ENCODE assay signal across 8 cellular contexts in genomic region chr3:48716508-48716981, GRCh38. TPM values are rescaled to one million over a fixed set of nuclear protein-coding genes. Genes with fewer than 3 reads are reported as not detected.
DNase-seq lines count a peak whose midpoint lies in the region; ATAC-seq, FAIRE-seq and TF ChIP-seq lines count a peak whose summit lies in the region.

No MANE protein-coding gene starts in this region.

- H2AFZ ChIP-seq in keratinocyte (ENCODE audit: control insufficient read depth, low read length) = peak overlapping the region; percentile 29

- H3K79me2 ChIP-seq in keratinocyte (ENCODE audit: control insufficient read depth, insufficient read depth, low read length) = peaks cover 52% of the 10 kb centered on the region

- H3K36me3 ChIP-seq in NT2/D1 (ENCODE audit: insufficient read depth, insufficient read length, low read length) = peaks cover 31% of the 10 kb centered on the region
- peaks cover 4 to 15% of the 10 kb centered on the region in 2 experiments for H3K36me3 ChIP-seq in keratinocyte (ENCODE audit: control insufficient read depth in 2 of 2, extremely low read depth in 1 of 2, insufficient read depth in 2 of 2, low read length in 2 of 2)

- ATAC-seq in activated naive CD8-positive, alpha-beta T cell treated with anti-CD3 and anti-CD28 coated beads, Interleukin-2, amount 50 U/mL, for 24 hours = no peak
- ATAC-seq in HG03354 (IDR thresholded peaks at IDR 0.05; ENCODE audit: poor library complexity, severe bottlenecking, unreplicated experiment) (no peak), HG03342 (IDR thresholded peaks at IDR 0.05; ENCODE audit: unreplicated experiment) (no peak)

- H3K9me3 ChIP-seq in NT2/D1 (ENCODE audit: insufficient read depth, low read length) (no peaks in the 10 kb centered on the region), keratinocyte (ENCODE audit: control insufficient read depth, low read depth, low read length) (no peaks in the 10 kb centered on the region)

- H3K27me3 ChIP-seq in NT2/D1 (ENCODE audit: insufficient read depth, insufficient read length) (no peaks in the 10 kb centered on the region), keratinocyte (ENCODE audit: control insufficient read depth, extremely low read depth, insufficient read depth, low read length) (no peaks in the 10 kb centered on the region)

- peaks cover 2% of the 10 kb centered on the region for H3K9me1 ChIP-seq in keratinocyte (ENCODE audit: control insufficient read depth, extremely low read depth, insufficient read depth, low read length)

- peaks cover 4% of the 10 kb centered on the region for H3K27me3 Mint-ChIP-seq in activated naive CD8-positive, alpha-beta T cell treated with anti-CD3 and anti-CD28 coated beads, Interleukin-2, amount 50 U/mL, for 24 hours

- DNase-seq in ELR (ENCODE audit: low read depth) (peak; percentile 43), NT2/D1 (ENCODE audit: low read depth, low spot score) (no peak), keratinocyte (ENCODE audit: low read depth, low spot score) (no peak)
- peak; percentile 14 for DNase-seq in activated naive CD8-positive, alpha-beta T cell treated with anti-CD3 and anti-CD28 coated beads, Interleukin-2, amount 50 U/mL, for 24 hours
- DNase-seq in stimulated activated CD4-positive, alpha-beta T cell treated with anti-CD3 and anti-CD28 coated beads, Interleukin-4, amount 100 ng/mL, for 4 hours = peak; percentile 4 to 6
- no peak for DNase-seq in effector CD8-positive, alpha-beta T cell (lab: John Stamatoyannopoulos, UW)

- peak overlapping the region; percentile 98 for H3K4me2 ChIP-seq in keratinocyte (ENCODE audit: control insufficient read depth, extremely low read depth, insufficient read depth, low read depth, low read length)

- peaks cover 12% of the 10 kb centered on the region for H4K20me1 ChIP-seq in keratinocyte (ENCODE audit: control insufficient read depth, extremely low read depth, insufficient read depth, low read length)

- peaks cover 42% of the 10 kb centered on the region for H3K4me1 Mint-ChIP-seq in activated naive CD8-positive, alpha-beta T cell treated with anti-CD3 and anti-CD28 coated beads, Interleukin-2, amount 50 U/mL, for 24 hours

- H3K4me3 ChIP-seq in NT2/D1 (ENCODE audit: insufficient read length, low read depth) (peak overlapping the region; percentile 81), keratinocyte (ENCODE audit: control insufficient read depth in 2 of 3, extremely low read depth in 1 of 3, insufficient read depth in 2 of 3, low read depth in 1 of 3, low read length in 3 of 3) (peak overlapping the region; percentile 87 to 99 (median 99))

- H3K36me3 Mint-ChIP-seq in activated naive CD8-positive, alpha-beta T cell treated with anti-CD3 and anti-CD28 coated beads, Interleukin-2, amount 50 U/mL, for 24 hours (ENCODE audit: low read depth) = peaks cover 23% of the 10 kb centered on the region

- FAIRE-seq in keratinocyte (lab: Jason Lieb, UNC) = no peak

- no peaks in the 10 kb centered on the region for H3K9me3 Mint-ChIP-seq in activated naive CD8-positive, alpha-beta T cell treated with anti-CD3 and anti-CD28 coated beads, Interleukin-2, amount 50 U/mL, for 24 hours

- no peak for TF ChIP-seq CTCF in keratinocyte (optimal IDR thresholded peaks at IDR 0.05 in 1 of 3, IDR thresholded peaks at IDR 0.05 in 1 of 3, conservative IDR thresholded peaks at IDR 0.05 in 1 of 3; ENCODE audit: extremely low read depth in 1 of 3, insufficient read depth in 2 of 3, low read length in 3 of 3)

- H3K4me3 Mint-ChIP-seq in activated naive CD8-positive, alpha-beta T cell treated with anti-CD3 and anti-CD28 coated beads, Interleukin-2, amount 50 U/mL, for 24 hours = peak overlapping the region; percentile 95

- peak overlapping the region; percentile 79 for H3K27ac Mint-ChIP-seq in activated naive CD8-positive, alpha-beta T cell treated with anti-CD3 and anti-CD28 coated beads, Interleukin-2, amount 50 U/mL, for 24 hours

- peak overlapping the region; percentile 93 for H3K9ac ChIP-seq in NT2/D1 (ENCODE audit: insufficient read length, low read depth)
- H3K9ac ChIP-seq in keratinocyte (ENCODE audit: control insufficient read depth, extremely low read depth, insufficient read depth, low read length) = peak overlapping the region; percentile 97

- H3K27ac ChIP-seq in keratinocyte (ENCODE audit: control insufficient read depth, insufficient read depth, low read length) = peak overlapping the region; percentile 94

- H3K4me1 ChIP-seq in NT2/D1 (ENCODE audit: insufficient read depth, insufficient read length) (peaks cover 5% of the 10 kb centered on the region), keratinocyte (ENCODE audit: control insufficient read depth, extremely low read depth, insufficient read depth, low read length) (peaks cover 23% of the 10 kb centered on the region)

- dilution Hi-C loops in keratinocyte (cut with MboI; ENCODE audit: extremely low pct_ligation_motif_present, low sequenced_read_pairs) = no loop called here

RNA-seq across cellular contexts. Expression of gene IP6K2, which starts 0.5 kb away (rescaled TPM):
- polyA plus RNA-seq in keratinocyte = 94.3 to 124 TPM (median 110 TPM) in 3 replicates
- 186 TPM for polyA plus RNA-seq in keratinocyte (2011; ENCODE audit: low read depth)
- 74.3 and 79.1 TPM in 2 replicates for polyA plus RNA-seq in keratinocyte (2011; cell fraction: cytosol; rRNA removed)
- 355 and 366 TPM in 2 replicates for polyA plus RNA-seq in keratinocyte (2011; cell fraction: nucleus; rRNA removed)
- polyA plus RNA-seq in keratinocyte (2012; ENCODE audit: low replicate concordance) = 68.9 and 155 TPM in 2 replicates
- polyA minus RNA-seq in keratinocyte = 43.5 to 87.9 TPM (median 66.8 TPM) in 3 replicates
- 41.6 TPM for polyA minus RNA-seq in keratinocyte (2011; cell fraction: cytosol; rRNA and poly(A)+ RNA removed)
- polyA minus RNA-seq in keratinocyte (2011; cell fraction: nucleus; rRNA and poly(A)+ RNA removed) = 55.3 and 80.4 TPM in 2 replicates

RNA-seq across cellular contexts. Expression of gene NCKIPSD, which starts 30.8 kb away (rescaled TPM):
- polyA plus RNA-seq in keratinocyte = 9.8 to 15.8 TPM (median 10.5 TPM) in 3 replicates
- polyA plus RNA-seq in keratinocyte (2011; ENCODE audit: low read depth) = 5.3 TPM
- 9.6 and 14.7 TPM in 2 replicates for polyA plus RNA-seq in keratinocyte (2011; cell fraction: cytosol; rRNA removed)
- polyA plus RNA-seq in keratinocyte (2011; cell fraction: nucleus; rRNA removed) = 19.2 and 24.2 TPM in 2 replicates
- 11.4 and 14.6 TPM in 2 replicates for polyA plus RNA-seq in keratinocyte (2012; ENCODE audit: low replicate concordance)
- polyA minus RNA-seq in keratinocyte = 15.0 to 44.8 TPM (median 21.1 TPM) in 3 replicates
- 14.8 TPM for polyA minus RNA-seq in keratinocyte (2011; cell fraction: cytosol; rRNA and poly(A)+ RNA removed)
- polyA minus RNA-seq in keratinocyte (2011; cell fraction: nucleus; rRNA and poly(A)+ RNA removed) = 9.7 and 13.3 TPM in 2 replicates

RNA-seq across cellular contexts. Expression of gene CELSR3, which starts 53.9 kb away (rescaled TPM):
- polyA plus RNA-seq in keratinocyte = 0.25 to 0.53 TPM (median 0.31 TPM) in 3 replicates
- polyA plus RNA-seq in keratinocyte (2011; ENCODE audit: low read depth) = 0.62 TPM
- polyA plus RNA-seq in keratinocyte (2011; cell fraction: cytosol; rRNA removed) = 0.12 and 0.19 TPM in 2 replicates
- 2.4 and 3.1 TPM in 2 replicates for polyA plus RNA-seq in keratinocyte (2011; cell fraction: nucleus; rRNA removed)
- polyA plus RNA-seq in keratinocyte (2012; ENCODE audit: low replicate concordance) = 0.55 and 1.2 TPM in 2 replicates
- 1.2 to 1.3 TPM (median 1.3 TPM) in 3 replicates for polyA minus RNA-seq in keratinocyte
- 0.96 TPM for polyA minus RNA-seq in keratinocyte (2011; cell fraction: cytosol; rRNA and poly(A)+ RNA removed)
- polyA minus RNA-seq in keratinocyte (2011; cell fraction: nucleus; rRNA and poly(A)+ RNA removed) = 4.6 and 5.0 TPM in 2 replicates

Comparison
In these comparisons a context has a peak if more than half of its experiments do, and no peak if none do; other contexts are left out.
1. DNase-seq: peak in ELR (single experiment), activated naive CD8-positive, alpha-beta T cell treated with anti-CD3 and anti-CD28 coated beads, Interleukin-2, amount 50 U/mL, for 24 hours (single experiment) and stimulated activated CD4-positive, alpha-beta T cell treated with anti-CD3 and anti-CD28 coated beads, Interleukin-4, amount 100 ng/mL, for 4 hours (2 of 2); none in NT2/D1 (single experiment), keratinocyte (single experiment) and effector CD8-positive, alpha-beta T cell (single experiment).